ENCODE assay signal across 8 cellular contexts in the genomic region with DNA sequence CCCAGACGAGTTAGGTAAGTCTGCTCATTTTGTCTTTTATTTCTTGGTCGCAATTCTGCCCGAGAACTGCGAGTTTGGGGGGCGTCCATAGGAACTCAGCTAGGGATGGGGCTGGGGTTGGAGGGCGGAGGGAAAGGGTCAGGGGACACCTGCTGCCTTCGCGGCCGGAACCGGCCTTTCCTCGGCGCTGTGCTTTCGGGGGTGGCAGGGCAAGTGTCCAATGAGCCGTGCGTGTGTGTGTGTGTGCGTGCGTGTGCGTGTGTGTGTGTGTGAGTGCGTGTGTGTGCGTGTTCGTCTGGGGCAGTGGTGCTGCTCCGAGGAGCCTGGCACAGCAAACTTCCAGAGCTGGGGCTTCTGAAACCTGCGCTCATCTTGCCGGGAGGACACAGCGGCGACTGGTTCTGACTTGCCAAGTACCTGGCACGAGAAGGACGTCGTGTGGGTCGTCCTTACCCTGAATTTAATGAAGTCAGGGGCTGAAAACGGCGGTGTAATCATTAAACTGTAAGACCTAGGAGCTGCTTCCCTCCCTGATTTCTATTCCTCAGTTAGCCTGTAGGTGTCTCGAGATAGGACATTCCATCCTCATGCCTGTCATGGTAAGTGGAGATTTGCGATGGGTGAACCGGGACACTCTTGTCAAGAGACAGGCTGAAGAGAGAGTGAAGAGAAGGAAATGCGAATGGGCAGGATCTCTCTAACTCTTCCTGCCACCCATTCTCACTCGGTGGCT. TPM values are rescaled to one million over a fixed set of nuclear protein-coding genes. Genes with fewer than 3 reads are reported as not detected.
DNase-seq lines count a peak whose midpoint lies in the region; TF ChIP-seq lines count a peak whose summit lies in the region.

No MANE protein-coding gene starts in this region.

- H3K79me2 ChIP-seq in trophoblast cell (ENCODE audit: control insufficient read depth, insufficient read depth, low read length, poor library complexity): peaks cover 2% of the 10 kb centered on the region

- DNase-seq in DMS153 (lab: John Stamatoyannopoulos, UW) (peak; percentile 57), DMS153 treated with DMSO at 0.1 percent for 48 hours (lab: John Stamatoyannopoulos, UW; ENCODE audit: unreplicated experiment) (no peak), HEK293T (ENCODE audit: extremely low spot score) (peak; percentile 66), NCI-H2196 (lab: John Stamatoyannopoulos, UW; ENCODE audit: unreplicated experiment) (peak; percentile 34), adipocyte (ENCODE audit: low read depth) (peak; percentile 79), left ventricle myocardium inferior (no peak), trophoblast cell (peak in 1 of 2 donors; percentile 72), GM19240 (ENCODE audit: insufficient read length, low spot score) (no peak)

- H3K4me1 ChIP-seq in adipocyte (ENCODE audit: control insufficient read depth, insufficient read depth, low read length) (peaks cover 16% of the 10 kb centered on the region), left ventricle myocardium inferior (peaks cover 39% of the 10 kb centered on the region), trophoblast cell (ENCODE audit: control insufficient read depth in 1 of 2, insufficient read depth in 2 of 2, low read length in 2 of 2) (peaks cover 10 to 16% of the 10 kb centered on the region in 2 experiments)

- H3K4ac ChIP-seq in trophoblast cell (ENCODE audit: low read depth, low read length): no peak overlapping the region

- H4K12ac ChIP-seq in trophoblast cell (ENCODE audit: low read depth, low read length): peak overlapping the region; percentile 11

- H2BK120ac ChIP-seq in trophoblast cell (ENCODE audit: insufficient read depth, low read length, poor library complexity): no peak overlapping the region

- intact Hi-C loops in left ventricle myocardium inferior (cut with micrococcal nuclease): no loop called here

- no CpG with 5 or more reads among the region's 37 CpGs for WGBS in trophoblast cell (ENCODE audit: extremely low coverage, insufficient coverage, insufficient read length)

- H3K14ac ChIP-seq in trophoblast cell (ENCODE audit: low read length): peak overlapping the region; percentile 23

- CTCF ChIA-PET in HEK293T (lab: Yijun Ruan, JAX): interaction anchor here (0.6 to 2.0 kb wide), 9 partner anchors 8 to 612 kb away, joined by 3 to 9 read pairs (median 4); no protein-coding TSS in a partner anchor

- H3K36me3 ChIP-seq in adipocyte (ENCODE audit: control insufficient read depth, insufficient read depth, low read length, severe bottlenecking) (no peaks in the 10 kb centered on the region), left ventricle myocardium inferior (no peaks in the 10 kb centered on the region), trophoblast cell (ENCODE audit: control insufficient read depth in 1 of 2, insufficient read depth in 2 of 2, low read length in 2 of 2) (no peaks in the 10 kb centered on the region)

- peak overlapping the region; percentile 66 for H3K4me3 ChIP-seq in adipocyte (ENCODE audit: low read length)
- peak overlapping the region; percentile 76 for H3K4me3 ChIP-seq in left ventricle myocardium inferior
- peak overlapping the region; percentile 66 for H3K4me3 ChIP-seq in trophoblast cell (ENCODE audit: low read depth, low read length)

- H4K91ac ChIP-seq in trophoblast cell (ENCODE audit: low read depth, low read length): peak overlapping the region; percentile 3

- no peak overlapping the region for H2BK5ac ChIP-seq in trophoblast cell (ENCODE audit: low read depth, low read length, poor library complexity)

- peak overlapping the region; percentile 66 for H2AFZ ChIP-seq in trophoblast cell (ENCODE audit: insufficient read depth, low read length, poor library complexity)

- H3K9me3 ChIP-seq in adipocyte (ENCODE audit: control insufficient read depth, low read length): no peaks in the 10 kb centered on the region
- no peaks in the 10 kb centered on the region for H3K9me3 ChIP-seq in left ventricle myocardium inferior (replicated peaks)
- no peaks in the 10 kb centered on the region for H3K9me3 ChIP-seq in trophoblast cell (ENCODE audit: insufficient read depth, low read depth, low read length)

- no peak overlapping the region for H3K23ac ChIP-seq in trophoblast cell (ENCODE audit: low read length)

- POLR2A ChIA-PET in HEK293T (lab: Yijun Ruan, JAX): interaction anchor here (0.6 to 2.9 kb wide), 5 partner anchors 24 to 328 kb away, joined by 3 to 9 read pairs (median 6); partner anchors contain the start of gene AMOTL1

- peak overlapping the region; percentile 2 for H4K8ac ChIP-seq in trophoblast cell (ENCODE audit: low read depth, low read length)

- H3K9ac ChIP-seq in adipocyte (ENCODE audit: low read length) (peak overlapping the region; percentile 35), trophoblast cell (ENCODE audit: low read length) (peak overlapping the region; percentile 20)

- TF ChIP-seq CTCF in left ventricle myocardium inferior (IDR thresholded peaks at IDR 0.05; ENCODE audit: borderline replicate concordance): peak; percentile 72

- peak overlapping the region; percentile 94 for H3K4me2 ChIP-seq in trophoblast cell (ENCODE audit: low read length)

- no peak overlapping the region for H2AK5ac ChIP-seq in trophoblast cell (ENCODE audit: low read length)

- H2BK12ac ChIP-seq in trophoblast cell (ENCODE audit: low read length): peak overlapping the region; percentile 41

- no peaks in the 10 kb centered on the region for H3K27me3 ChIP-seq in adipocyte (replicated peaks; ENCODE audit: control insufficient read depth, insufficient read depth, low read length)
- H3K27me3 ChIP-seq in left ventricle myocardium inferior (ENCODE audit: low read depth): peaks cover 8% of the 10 kb centered on the region
- peaks cover 8% of the 10 kb centered on the region for H3K27me3 ChIP-seq in trophoblast cell (ENCODE audit: insufficient read depth, low read length)

- H3K27ac ChIP-seq in left ventricle myocardium inferior (replicated peaks) (peak overlapping the region; percentile 36), trophoblast cell (ENCODE audit: low read depth, low read length) (no peak overlapping the region)

- H3K79me1 ChIP-seq in trophoblast cell (ENCODE audit: low read length): peaks cover 5% of the 10 kb centered on the region

- peak overlapping the region; percentile 31 for H3K18ac ChIP-seq in trophoblast cell (ENCODE audit: low read length)

TF ChIP-seq in HEK293T, 16 proteins besides CTCF, POLR2A, EP300 and RAD21:
- peak; percentile 84 for TF ChIP-seq PKNOX1 (IDR thresholded peaks at IDR 0.05)
- no peak for TF ChIP-seq ZNF384 (IDR thresholded peaks at IDR 0.05)
- peak; percentile 62 for TF ChIP-seq L3MBTL2 (conservative IDR thresholded peaks at IDR 0.05)

RNA-seq across cellular contexts. Expression of gene AMOTL1, which starts 27.0 kb away (rescaled TPM):
- 61.1 TPM for total RNA-seq in left ventricle myocardium inferior
- 31.6 and 32.9 TPM in 2 replicates for polyA plus RNA-seq in trophoblast cell (2013)

Comparison
In these comparisons a context has a peak if more than half of its experiments do, and no peak if none do; other contexts are left out.
1. DNase-seq: peak in DMS153 (single experiment), HEK293T (single experiment), NCI-H2196 (single experiment) and adipocyte (single experiment); none in DMS153 treated with DMSO at 0.1 percent for 48 hours (single experiment), left ventricle myocardium inferior (single experiment) and GM19240 (single experiment).
2. Peak in every context shown above with its lines, with median percentiles within 50 percentile points of each other: H3K4me3 ChIP-seq.